Comparison of ENCODE assay signal across 2 cellular contexts in the genomic region with DNA sequence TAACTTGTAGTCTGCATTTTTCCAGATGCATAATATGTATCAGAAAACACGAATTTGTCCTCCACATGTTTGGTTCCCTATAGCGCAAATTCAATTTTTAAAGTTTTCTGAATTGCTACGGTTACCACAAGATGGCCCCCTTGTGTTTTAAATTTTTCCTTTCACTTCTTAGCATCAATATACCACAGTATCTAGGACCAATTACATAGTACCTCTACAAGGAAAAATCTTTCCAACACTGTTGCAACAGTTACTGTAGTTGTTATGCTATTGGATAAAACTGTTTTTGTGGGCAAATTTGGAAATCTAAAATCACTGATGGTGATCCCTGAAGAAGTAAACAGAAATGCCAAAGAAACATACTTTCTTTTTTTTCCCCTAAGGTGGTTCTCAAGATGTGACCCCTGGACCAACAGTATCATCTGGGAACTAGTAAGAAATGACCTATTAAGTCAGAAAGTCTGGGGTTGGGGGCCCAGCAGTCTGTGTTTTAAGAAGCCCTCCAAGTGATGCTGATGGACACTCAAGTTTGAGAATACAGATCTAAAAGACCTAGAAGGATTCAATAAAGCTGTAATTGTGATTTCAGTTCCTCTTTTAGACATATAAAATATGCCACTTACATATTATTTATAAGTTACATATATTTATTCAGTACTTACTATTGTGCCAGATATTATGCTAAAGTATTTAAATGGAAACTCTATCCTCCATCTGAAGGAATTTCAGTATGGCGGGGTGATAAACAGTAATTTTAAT.
TF ChIP-seq lines count a peak whose summit lies in the region.

No MANE protein-coding gene starts in this region.

TF ChIP-seq in A549, 52 proteins besides CTCF, POLR2A, EP300 and RAD21:
- peak; percentile 68 for TF ChIP-seq SMC3 (IDR thresholded peaks at IDR 0.05)
- TF ChIP-seq, protein P1, sequence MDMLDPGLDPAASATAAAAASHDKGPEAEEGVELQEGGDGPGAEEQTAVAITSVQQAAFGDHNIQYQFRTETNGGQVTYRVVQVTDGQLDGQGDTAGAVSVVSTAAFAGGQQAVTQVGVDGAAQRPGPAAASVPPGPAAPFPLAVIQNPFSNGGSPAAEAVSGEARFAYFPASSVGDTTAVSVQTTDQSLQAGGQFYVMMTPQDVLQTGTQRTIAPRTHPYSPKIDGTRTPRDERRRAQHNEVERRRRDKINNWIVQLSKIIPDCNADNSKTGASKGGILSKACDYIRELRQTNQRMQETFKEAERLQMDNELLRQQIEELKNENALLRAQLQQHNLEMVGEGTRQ (IDR thresholded peaks at IDR 0.05): no peak

TF ChIP-seq in GM12878, 131 proteins besides CTCF, POLR2A, EP300 and RAD21 (continues in another document):
- TF ChIP-seq EED (IDR thresholded peaks at IDR 0.05; ENCODE audit: low read depth) (no peak), BRCA1 (IDR thresholded peaks at IDR 0.05; ENCODE audit: low read depth, low read length) (no peak), ZNF207 (IDR thresholded peaks at IDR 0.05; ENCODE audit: borderline replicate concordance) (no peak), YBX1 (IDR thresholded peaks at IDR 0.05) (no peak), PML (IDR thresholded peaks at IDR 0.05; ENCODE audit: low read length) (no peak), SREBF2 (IDR thresholded peaks at IDR 0.05; ENCODE audit: low read length) (no peak), KLF5 (IDR thresholded peaks at IDR 0.05; ENCODE audit: partially characterized antibody) (no peak), ZBED1 (IDR thresholded peaks at IDR 0.05; ENCODE audit: borderline replicate concordance) (no peak), EZH2 (IDR thresholded peaks at IDR 0.05; ENCODE audit: borderline replicate concordance, control insufficient read depth, low read depth, low read length) (no peak), TCF3 (IDR thresholded peaks at IDR 0.05; ENCODE audit: borderline replicate concordance, insufficient read depth, low read depth, low read length) (no peak), GATAD2B (conservative IDR thresholded peaks at IDR 0.05; ENCODE audit: low read depth) (no peak), BCL11A (IDR thresholded peaks at IDR 0.05; ENCODE audit: low read depth, low read length) (no peak), BACH1 (IDR thresholded peaks at IDR 0.05; ENCODE audit: borderline replicate concordance) (no peak), RBBP5 (conservative IDR thresholded peaks at IDR 0.05) (no peak), POU2F2 (IDR thresholded peaks at IDR 0.05; ENCODE audit: borderline replicate concordance, low read depth, low read length) (no peak), SPI1 (IDR thresholded peaks at IDR 0.05; ENCODE audit: borderline replicate concordance, insufficient read depth, low read depth, low read length) (peak; percentile 67), HDAC2 (IDR thresholded peaks at IDR 0.05) (no peak), EGR1 (IDR thresholded peaks at IDR 0.05; ENCODE audit: borderline replicate concordance in 1 of 2, low read depth in 2 of 2, low read length in 2 of 2) (no peak), RUNX3 (IDR thresholded peaks at IDR 0.05; ENCODE audit: low read length) (peak; percentile 22; the same call in 1 of the 2 replicates), SREBF1 (IDR thresholded peaks at IDR 0.05; ENCODE audit: low read length) (no peak), NBN (IDR thresholded peaks at IDR 0.05) (no peak), JUND (IDR thresholded peaks at IDR 0.05; ENCODE audit: low read depth, low read length) (no peak), MXI1 (IDR thresholded peaks at IDR 0.05; ENCODE audit: low read depth, low read length) (no peak; the same call in 1 of the 2 replicates), CHD1 (IDR thresholded peaks at IDR 0.05; ENCODE audit: low read depth, low read length) (no peak), POLR2AphosphoS2 (IDR thresholded peaks at IDR 0.05; ENCODE audit: low read depth, low read length) (no peak), NFYA (IDR thresholded peaks at IDR 0.05; ENCODE audit: borderline replicate concordance, low read depth, low read length) (no peak), TARDBP (IDR thresholded peaks at IDR 0.05; ENCODE audit: borderline replicate concordance) (no peak), ETV6 (conservative IDR thresholded peaks at IDR 0.05 in 1 of 2, IDR thresholded peaks at IDR 0.05 in 1 of 2; ENCODE audit: borderline replicate concordance in 1 of 2, low read depth in 1 of 2) (no peak), SMC3 (IDR thresholded peaks at IDR 0.05; ENCODE audit: borderline replicate concordance, low read length) (peak; percentile 78), TBL1XR1 (IDR thresholded peaks at IDR 0.05; ENCODE audit: low read depth, low read length) (no peak)
- TF ChIP-seq, protein P2, sequence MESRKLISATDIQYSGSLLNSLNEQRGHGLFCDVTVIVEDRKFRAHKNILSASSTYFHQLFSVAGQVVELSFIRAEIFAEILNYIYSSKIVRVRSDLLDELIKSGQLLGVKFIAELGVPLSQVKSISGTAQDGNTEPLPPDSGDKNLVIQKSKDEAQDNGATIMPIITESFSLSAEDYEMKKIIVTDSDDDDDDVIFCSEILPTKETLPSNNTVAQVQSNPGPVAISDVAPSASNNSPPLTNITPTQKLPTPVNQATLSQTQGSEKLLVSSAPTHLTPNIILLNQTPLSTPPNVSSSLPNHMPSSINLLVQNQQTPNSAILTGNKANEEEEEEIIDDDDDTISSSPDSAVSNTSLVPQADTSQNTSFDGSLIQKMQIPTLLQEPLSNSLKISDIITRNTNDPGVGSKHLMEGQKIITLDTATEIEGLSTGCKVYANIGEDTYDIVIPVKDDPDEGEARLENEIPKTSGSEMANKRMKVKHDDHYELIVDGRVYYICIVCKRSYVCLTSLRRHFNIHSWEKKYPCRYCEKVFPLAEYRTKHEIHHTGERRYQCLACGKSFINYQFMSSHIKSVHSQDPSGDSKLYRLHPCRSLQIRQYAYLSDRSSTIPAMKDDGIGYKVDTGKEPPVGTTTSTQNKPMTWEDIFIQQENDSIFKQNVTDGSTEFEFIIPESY (IDR thresholded peaks at IDR 0.05): no peak
- TF ChIP-seq, protein P3, sequence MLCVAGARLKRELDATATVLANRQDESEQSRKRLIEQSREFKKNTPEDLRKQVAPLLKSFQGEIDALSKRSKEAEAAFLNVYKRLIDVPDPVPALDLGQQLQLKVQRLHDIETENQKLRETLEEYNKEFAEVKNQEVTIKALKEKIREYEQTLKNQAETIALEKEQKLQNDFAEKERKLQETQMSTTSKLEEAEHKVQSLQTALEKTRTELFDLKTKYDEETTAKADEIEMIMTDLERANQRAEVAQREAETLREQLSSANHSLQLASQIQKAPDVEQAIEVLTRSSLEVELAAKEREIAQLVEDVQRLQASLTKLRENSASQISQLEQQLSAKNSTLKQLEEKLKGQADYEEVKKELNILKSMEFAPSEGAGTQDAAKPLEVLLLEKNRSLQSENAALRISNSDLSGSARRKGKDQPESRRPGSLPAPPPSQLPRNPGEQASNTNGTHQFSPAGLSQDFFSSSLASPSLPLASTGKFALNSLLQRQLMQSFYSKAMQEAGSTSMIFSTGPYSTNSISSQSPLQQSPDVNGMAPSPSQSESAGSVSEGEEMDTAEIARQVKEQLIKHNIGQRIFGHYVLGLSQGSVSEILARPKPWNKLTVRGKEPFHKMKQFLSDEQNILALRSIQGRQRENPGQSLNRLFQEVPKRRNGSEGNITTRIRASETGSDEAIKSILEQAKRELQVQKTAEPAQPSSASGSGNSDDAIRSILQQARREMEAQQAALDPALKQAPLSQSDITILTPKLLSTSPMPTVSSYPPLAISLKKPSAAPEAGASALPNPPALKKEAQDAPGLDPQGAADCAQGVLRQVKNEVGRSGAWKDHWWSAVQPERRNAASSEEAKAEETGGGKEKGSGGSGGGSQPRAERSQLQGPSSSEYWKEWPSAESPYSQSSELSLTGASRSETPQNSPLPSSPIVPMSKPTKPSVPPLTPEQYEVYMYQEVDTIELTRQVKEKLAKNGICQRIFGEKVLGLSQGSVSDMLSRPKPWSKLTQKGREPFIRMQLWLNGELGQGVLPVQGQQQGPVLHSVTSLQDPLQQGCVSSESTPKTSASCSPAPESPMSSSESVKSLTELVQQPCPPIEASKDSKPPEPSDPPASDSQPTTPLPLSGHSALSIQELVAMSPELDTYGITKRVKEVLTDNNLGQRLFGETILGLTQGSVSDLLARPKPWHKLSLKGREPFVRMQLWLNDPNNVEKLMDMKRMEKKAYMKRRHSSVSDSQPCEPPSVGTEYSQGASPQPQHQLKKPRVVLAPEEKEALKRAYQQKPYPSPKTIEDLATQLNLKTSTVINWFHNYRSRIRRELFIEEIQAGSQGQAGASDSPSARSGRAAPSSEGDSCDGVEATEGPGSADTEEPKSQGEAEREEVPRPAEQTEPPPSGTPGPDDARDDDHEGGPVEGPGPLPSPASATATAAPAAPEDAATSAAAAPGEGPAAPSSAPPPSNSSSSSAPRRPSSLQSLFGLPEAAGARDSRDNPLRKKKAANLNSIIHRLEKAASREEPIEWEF (IDR thresholded peaks at IDR 0.05; ENCODE audit: insufficient replicate concordance, low read depth, low read length): no peak
- TF ChIP-seq, protein P4, sequence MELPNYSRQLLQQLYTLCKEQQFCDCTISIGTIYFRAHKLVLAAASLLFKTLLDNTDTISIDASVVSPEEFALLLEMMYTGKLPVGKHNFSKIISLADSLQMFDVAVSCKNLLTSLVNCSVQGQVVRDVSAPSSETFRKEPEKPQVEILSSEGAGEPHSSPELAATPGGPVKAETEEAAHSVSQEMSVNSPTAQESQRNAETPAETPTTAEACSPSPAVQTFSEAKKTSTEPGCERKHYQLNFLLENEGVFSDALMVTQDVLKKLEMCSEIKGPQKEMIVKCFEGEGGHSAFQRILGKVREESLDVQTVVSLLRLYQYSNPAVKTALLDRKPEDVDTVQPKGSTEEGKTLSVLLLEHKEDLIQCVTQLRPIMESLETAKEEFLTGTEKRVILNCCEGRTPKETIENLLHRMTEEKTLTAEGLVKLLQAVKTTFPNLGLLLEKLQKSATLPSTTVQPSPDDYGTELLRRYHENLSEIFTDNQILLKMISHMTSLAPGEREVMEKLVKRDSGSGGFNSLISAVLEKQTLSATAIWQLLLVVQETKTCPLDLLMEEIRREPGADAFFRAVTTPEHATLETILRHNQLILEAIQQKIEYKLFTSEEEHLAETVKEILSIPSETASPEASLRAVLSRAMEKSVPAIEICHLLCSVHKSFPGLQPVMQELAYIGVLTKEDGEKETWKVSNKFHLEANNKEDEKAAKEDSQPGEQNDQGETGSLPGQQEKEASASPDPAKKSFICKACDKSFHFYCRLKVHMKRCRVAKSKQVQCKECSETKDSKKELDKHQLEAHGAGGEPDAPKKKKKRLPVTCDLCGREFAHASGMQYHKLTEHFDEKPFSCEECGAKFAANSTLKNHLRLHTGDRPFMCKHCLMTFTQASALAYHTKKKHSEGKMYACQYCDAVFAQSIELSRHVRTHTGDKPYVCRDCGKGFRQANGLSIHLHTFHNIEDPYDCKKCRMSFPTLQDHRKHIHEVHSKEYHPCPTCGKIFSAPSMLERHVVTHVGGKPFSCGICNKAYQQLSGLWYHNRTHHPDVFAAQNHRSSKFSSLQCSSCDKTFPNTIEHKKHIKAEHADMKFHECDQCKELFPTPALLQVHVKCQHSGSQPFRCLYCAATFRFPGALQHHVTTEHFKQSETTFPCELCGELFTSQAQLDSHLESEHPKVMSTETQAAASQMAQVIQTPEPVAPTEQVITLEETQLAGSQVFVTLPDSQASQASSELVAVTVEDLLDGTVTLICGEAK (IDR thresholded peaks at IDR 0.05; ENCODE audit: borderline replicate concordance): peak; percentile 52; the same call in 1 of the 2 replicates
- TF ChIP-seq, protein P5, sequence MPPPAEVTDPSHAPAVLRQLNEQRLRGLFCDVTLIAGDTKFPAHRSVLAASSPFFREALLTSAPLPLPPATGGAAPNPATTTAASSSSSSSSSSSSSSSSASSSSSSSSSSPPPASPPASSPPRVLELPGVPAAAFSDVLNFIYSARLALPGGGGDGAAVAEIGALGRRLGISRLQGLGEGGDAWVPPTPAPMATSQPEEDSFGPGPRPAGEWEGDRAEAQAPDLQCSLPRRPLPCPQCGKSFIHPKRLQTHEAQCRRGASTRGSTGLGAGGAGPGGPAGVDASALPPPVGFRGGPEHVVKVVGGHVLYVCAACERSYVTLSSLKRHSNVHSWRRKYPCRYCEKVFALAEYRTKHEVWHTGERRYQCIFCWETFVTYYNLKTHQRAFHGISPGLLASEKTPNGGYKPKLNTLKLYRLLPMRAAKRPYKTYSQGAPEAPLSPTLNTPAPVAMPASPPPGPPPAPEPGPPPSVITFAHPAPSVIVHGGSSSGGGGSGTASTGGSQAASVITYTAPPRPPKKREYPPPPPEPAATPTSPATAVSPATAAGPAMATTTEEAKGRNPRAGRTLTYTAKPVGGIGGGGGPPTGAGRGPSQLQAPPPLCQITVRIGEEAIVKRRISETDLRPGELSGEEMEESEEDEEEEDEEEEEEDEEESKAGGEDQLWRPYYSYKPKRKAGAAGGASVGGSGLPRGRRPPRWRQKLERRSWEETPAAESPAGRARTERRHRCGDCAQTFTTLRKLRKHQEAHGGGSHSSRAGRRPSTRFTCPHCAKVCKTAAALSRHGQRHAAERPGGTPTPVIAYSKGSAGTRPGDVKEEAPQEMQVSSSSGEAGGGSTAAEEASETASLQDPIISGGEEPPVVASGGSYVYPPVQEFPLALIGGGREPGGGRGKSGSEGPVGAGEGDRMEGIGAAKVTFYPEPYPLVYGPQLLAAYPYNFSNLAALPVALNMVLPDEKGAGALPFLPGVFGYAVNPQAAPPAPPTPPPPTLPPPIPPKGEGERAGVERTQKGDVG (CRISPR knock-in tag; IDR thresholded peaks at IDR 0.05): no peak
- TF ChIP-seq, protein P6, sequence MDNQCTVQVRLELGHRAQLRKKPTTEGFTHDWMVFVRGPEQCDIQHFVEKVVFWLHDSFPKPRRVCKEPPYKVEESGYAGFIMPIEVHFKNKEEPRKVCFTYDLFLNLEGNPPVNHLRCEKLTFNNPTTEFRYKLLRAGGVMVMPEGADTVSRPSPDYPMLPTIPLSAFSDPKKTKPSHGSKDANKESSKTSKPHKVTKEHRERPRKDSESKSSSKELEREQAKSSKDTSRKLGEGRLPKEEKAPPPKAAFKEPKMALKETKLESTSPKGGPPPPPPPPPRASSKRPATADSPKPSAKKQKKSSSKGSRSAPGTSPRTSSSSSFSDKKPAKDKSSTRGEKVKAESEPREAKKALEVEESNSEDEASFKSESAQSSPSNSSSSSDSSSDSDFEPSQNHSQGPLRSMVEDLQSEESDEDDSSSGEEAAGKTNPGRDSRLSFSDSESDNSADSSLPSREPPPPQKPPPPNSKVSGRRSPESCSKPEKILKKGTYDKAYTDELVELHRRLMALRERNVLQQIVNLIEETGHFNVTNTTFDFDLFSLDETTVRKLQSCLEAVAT (IDR thresholded peaks at IDR 0.05): no peak
- TF ChIP-seq, protein P7, sequence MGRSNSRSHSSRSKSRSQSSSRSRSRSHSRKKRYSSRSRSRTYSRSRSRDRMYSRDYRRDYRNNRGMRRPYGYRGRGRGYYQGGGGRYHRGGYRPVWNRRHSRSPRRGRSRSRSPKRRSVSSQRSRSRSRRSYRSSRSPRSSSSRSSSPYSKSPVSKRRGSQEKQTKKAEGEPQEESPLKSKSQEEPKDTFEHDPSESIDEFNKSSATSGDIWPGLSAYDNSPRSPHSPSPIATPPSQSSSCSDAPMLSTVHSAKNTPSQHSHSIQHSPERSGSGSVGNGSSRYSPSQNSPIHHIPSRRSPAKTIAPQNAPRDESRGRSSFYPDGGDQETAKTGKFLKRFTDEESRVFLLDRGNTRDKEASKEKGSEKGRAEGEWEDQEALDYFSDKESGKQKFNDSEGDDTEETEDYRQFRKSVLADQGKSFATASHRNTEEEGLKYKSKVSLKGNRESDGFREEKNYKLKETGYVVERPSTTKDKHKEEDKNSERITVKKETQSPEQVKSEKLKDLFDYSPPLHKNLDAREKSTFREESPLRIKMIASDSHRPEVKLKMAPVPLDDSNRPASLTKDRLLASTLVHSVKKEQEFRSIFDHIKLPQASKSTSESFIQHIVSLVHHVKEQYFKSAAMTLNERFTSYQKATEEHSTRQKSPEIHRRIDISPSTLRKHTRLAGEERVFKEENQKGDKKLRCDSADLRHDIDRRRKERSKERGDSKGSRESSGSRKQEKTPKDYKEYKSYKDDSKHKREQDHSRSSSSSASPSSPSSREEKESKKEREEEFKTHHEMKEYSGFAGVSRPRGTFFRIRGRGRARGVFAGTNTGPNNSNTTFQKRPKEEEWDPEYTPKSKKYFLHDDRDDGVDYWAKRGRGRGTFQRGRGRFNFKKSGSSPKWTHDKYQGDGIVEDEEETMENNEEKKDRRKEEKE (IDR thresholded peaks at IDR 0.05): no peak
